7 cellular contexts compared by ENCODE assay signal in genomic region chr1:93681549-93682412, GRCh38.
DNase-seq lines count a peak whose midpoint lies in the region; ATAC-seq and TF ChIP-seq lines count a peak whose summit lies in the region.

BCAR3 (minus strand) TSS chr1:93681837; CDS start chr1:93674930, 6,907 bp downstream.

- DNase-seq in GM03348 (ENCODE audit: low spot score) = peak; percentile 90
- DNase-seq in GM20000 (ENCODE audit: low spot score) = peak; percentile 86
- DNase-seq in HS-5 (ENCODE audit: low read depth) = peak; percentile 58
- peak; percentile 70 for DNase-seq in RKO (ENCODE audit: low spot score)
- peak; percentile 87 for DNase-seq in kidney tubule cell (ENCODE audit: low spot score)
- DNase-seq in stimulated activated effector memory CD8-positive, alpha-beta T cell treated with anti-CD3 and anti-CD28 coated beads, Interleukin-12 subunit alpha, Interleukin-12 subunit beta, amount 100 ng/mL, for 72 hours (ENCODE audit: low spot score in 2 of 2) = peak in 1 of 2 donors; percentile 17

- peaks cover 12% of the 10 kb centered on the region for H3K4me1 Mint-ChIP-seq in stimulated activated effector memory CD8-positive, alpha-beta T cell treated with anti-CD3 and anti-CD28 coated beads, Interleukin-12 subunit alpha, Interleukin-12 subunit beta, amount 100 ng/mL, for 72 hours

- TF ChIP-seq CTCF in GM20000 (IDR thresholded peaks at IDR 0.05; ENCODE audit: extremely low read depth, missing control alignments) = peak; percentile 64

- H3K4me3 Mint-ChIP-seq in stimulated activated effector memory CD8-positive, alpha-beta T cell treated with anti-CD3 and anti-CD28 coated beads, Interleukin-12 subunit alpha, Interleukin-12 subunit beta, amount 100 ng/mL, for 72 hours = peak within 1 kb of the TSS; percentile 69

- peak; percentile 73 for ATAC-seq in stimulated activated effector memory CD8-positive, alpha-beta T cell treated with anti-CD3 and anti-CD28 coated beads, Interleukin-12 subunit alpha, Interleukin-12 subunit beta, amount 100 ng/mL, for 72 hours

- peak within 1 kb of the TSS; percentile 78 for H3K27ac ChIP-seq in cingulate gyrus (ENCODE audit: low read depth, low read length)

- H3K9me3 Mint-ChIP-seq in stimulated activated effector memory CD8-positive, alpha-beta T cell treated with anti-CD3 and anti-CD28 coated beads, Interleukin-12 subunit alpha, Interleukin-12 subunit beta, amount 100 ng/mL, for 72 hours = no peaks in the 10 kb centered on the region

- no peaks in the 10 kb centered on the region for H3K36me3 Mint-ChIP-seq in stimulated activated effector memory CD8-positive, alpha-beta T cell treated with anti-CD3 and anti-CD28 coated beads, Interleukin-12 subunit alpha, Interleukin-12 subunit beta, amount 100 ng/mL, for 72 hours

- H3K27ac Mint-ChIP-seq in stimulated activated effector memory CD8-positive, alpha-beta T cell treated with anti-CD3 and anti-CD28 coated beads, Interleukin-12 subunit alpha, Interleukin-12 subunit beta, amount 100 ng/mL, for 72 hours = no peak within 1 kb of the TSS
